In genomic region chr18:13260114-13260926, GRCh38 we compare ENCODE assay signal across 9 cellular contexts. TPM values are rescaled to one million over a fixed set of nuclear protein-coding genes. Genes with fewer than 3 reads are reported as not detected.
A peak's percentile ranks its signal among the peaks of the same experiment; 100 is the strongest.
DNase-seq lines count a peak whose midpoint lies in the region; ATAC-seq, FAIRE-seq and TF ChIP-seq lines count a peak whose summit lies in the region.
"Had no signal": no experiment of that assay in that cellular context is flagged by ENCODE, and none has a peak within 500 bp of the region (broad histone marks: within the 10 kb centered on the region; RNA-seq: fewer than 3 reads in every experiment).

No MANE protein-coding gene starts in this region.

- peak overlapping the region in 1 of 2 donors; percentile 66 for H3K4me3 Mint-ChIP-seq in CD14-positive monocyte
- H3K4me3 Mint-ChIP-seq: neural progenitor cell had no signal

- H3K27me3 ChIP-seq in rectal smooth muscle tissue (ENCODE audit: control insufficient read depth, insufficient read depth, low read length): no peaks in the 10 kb centered on the region
- H3K27me3 ChIP-seq: neural progenitor cell had no signal

- peaks cover 39% of the 10 kb centered on the region for H3K4me1 ChIP-seq in rectal smooth muscle tissue (ENCODE audit: control insufficient read depth, insufficient read depth, low read length)

- peak overlapping the region; percentile 22 for H3K27ac ChIP-seq in rectal smooth muscle tissue (ENCODE audit: low read depth, low read length)
- H3K27ac ChIP-seq: neural progenitor cell had no signal

- ATAC-seq in left cardiac atrium: peak; percentile 34 to 47
- no peak for ATAC-seq in HG02759 (IDR thresholded peaks at IDR 0.05; ENCODE audit: unreplicated experiment)
- ATAC-seq in HG02938 (IDR thresholded peaks at IDR 0.05; ENCODE audit: unreplicated experiment): no peak

- no peak overlapping the region for H3K4me3 ChIP-seq in rectal smooth muscle tissue (ENCODE audit: low read length)
- H3K4me3 ChIP-seq: neural progenitor cell had no signal

- no peak overlapping the region for H3K9ac ChIP-seq in rectal smooth muscle tissue (ENCODE audit: low read length)
- H3K9ac ChIP-seq: neural progenitor cell had no signal

- intact Hi-C loops in CD14-positive monocyte (cut with micrococcal nuclease) (loop anchor here in 1 of 2 donors (5.0 kb wide), 1 partner anchor 38 kb away; no protein-coding TSS in a partner anchor), left cardiac atrium (cut with DNase I) (no loop called here)

- DNase-seq in CD14-positive monocyte (ENCODE audit: low spot score) (no peak), NOMO-1 (lab: John Stamatoyannopoulos, UW; ENCODE audit: unreplicated experiment in 2 of 2) (peak; percentile 23 to 32), left cardiac atrium (no peak), SHP77 treated with DMSO at 0.1 percent for 48 hours (lab: John Stamatoyannopoulos, UW) (no peak), GM19239 (ENCODE audit: insufficient read length, low spot score) (no peak)

- H3K27ac Mint-ChIP-seq in CD14-positive monocyte: peak overlapping the region; percentile 56 to 77 (median 63)
- H3K27ac Mint-ChIP-seq: neural progenitor cell had no signal

- no peaks in the 10 kb centered on the region for H3K36me3 ChIP-seq in rectal smooth muscle tissue (ENCODE audit: control insufficient read depth, insufficient read depth, low read length)
- H3K36me3 ChIP-seq: neural progenitor cell had no signal

- peaks cover 0 to 5% (median 3%) of the 10 kb centered on the region in 3 donors for H3K27me3 Mint-ChIP-seq in CD14-positive monocyte (ENCODE audit: low read depth in 3 of 3)

- peaks cover 0 to 2% (median 0%) of the 10 kb centered on the region in 7 donors for H3K9me3 Mint-ChIP-seq in CD14-positive monocyte
- H3K9me3 Mint-ChIP-seq: neural progenitor cell had no signal

- TF ChIP-seq CTCF in CD14-positive monocyte (IDR thresholded peaks at IDR 0.05): no peak

- FAIRE-seq in GM19239 (lab: Jason Lieb, UNC): no peak

- H3K4me1 Mint-ChIP-seq in CD14-positive monocyte: peaks cover 41% of the 10 kb centered on the region

- H3K36me3 Mint-ChIP-seq in CD14-positive monocyte: no peaks in the 10 kb centered on the region
- H3K36me3 Mint-ChIP-seq: neural progenitor cell had no signal

RNA-seq across cellular contexts. Expression of gene LDLRAD4, which starts 41.8 kb away (rescaled TPM):
- 10 to 100 TPM; 13.5 to 13.8 TPM for polyA plus RNA-seq in CD14-positive monocyte
- total RNA-seq in left cardiac atrium: 10 to 100 TPM; 28.9 to 80.2 TPM

Comparison
In these comparisons a context has a peak if more than half of its experiments do, and no peak if none do; other contexts are left out.
1. DNase-seq: peak in NOMO-1 (2 of 2); none in CD14-positive monocyte (single experiment), left cardiac atrium (single experiment), SHP77 treated with DMSO at 0.1 percent for 48 hours (single experiment) and GM19239 (single experiment).
2. ATAC-seq: peak in left cardiac atrium (2 of 2); none in HG02759 (single experiment) and HG02938 (single experiment).